ENCODE assay signal across 7 cellular contexts in the genomic region with DNA sequence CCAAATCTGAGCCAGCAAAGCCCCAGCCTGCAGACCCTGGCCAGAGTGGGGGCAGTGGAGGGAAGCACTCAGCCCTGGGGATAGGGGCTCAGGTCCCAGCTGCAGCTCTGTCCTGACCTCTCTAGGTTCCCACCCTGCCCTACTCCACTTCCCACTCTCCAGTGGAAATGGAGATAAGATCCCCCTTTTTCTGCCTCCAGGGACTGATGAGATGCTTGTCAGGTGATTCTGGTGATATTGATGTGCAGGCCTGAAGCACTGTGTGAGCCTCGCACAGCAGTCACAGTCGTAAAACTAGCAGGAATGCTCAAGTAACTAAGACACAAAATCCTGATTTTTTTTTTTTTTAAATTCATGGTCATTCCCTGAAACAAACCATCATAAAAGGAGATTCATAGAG. TPM values are rescaled to one million over a fixed set of nuclear protein-coding genes. Genes with fewer than 3 reads are reported as not detected.
"Had no signal": no experiment of that assay in that cellular context is flagged by ENCODE, and none has a peak within 500 bp of the region (broad histone marks: within the 10 kb centered on the region; RNA-seq: fewer than 3 reads in every experiment).

No MANE protein-coding gene starts in this region.

- H3K4me3 ChIP-seq: GM23338, HAP-1, K562 had no signal

- H3K9me3 Mint-ChIP-seq: GM23338, HFFc6 had no signal

- H2AFZ ChIP-seq: GM23338 had no signal

- H3K4me1 Mint-ChIP-seq: GM23338 had no signal

- H3K4me1 ChIP-seq: HAP-1 had no signal

- H3K4me3 Mint-ChIP-seq: GM23338, HFFc6 had no signal

- H3K27ac Mint-ChIP-seq: HFFc6 had no signal

- H3K9me3 ChIP-seq: HAP-1 had no signal

- H3K4me2 ChIP-seq: GM23338 had no signal

- ATAC-seq: GM23338, HCT116, K562 had no signal

- DNase-seq: HFFc6, IMR-90 had no signal

RNA-seq across cellular contexts. Expression of gene BTBD16, which starts 55.0 kb away (rescaled TPM):
- total RNA-seq: GM23338, H1, HFFc6, IMR-90, K562 had no signal
- polyA plus RNA-seq: GM23338, IMR-90 had no signal
